In the genomic region with DNA sequence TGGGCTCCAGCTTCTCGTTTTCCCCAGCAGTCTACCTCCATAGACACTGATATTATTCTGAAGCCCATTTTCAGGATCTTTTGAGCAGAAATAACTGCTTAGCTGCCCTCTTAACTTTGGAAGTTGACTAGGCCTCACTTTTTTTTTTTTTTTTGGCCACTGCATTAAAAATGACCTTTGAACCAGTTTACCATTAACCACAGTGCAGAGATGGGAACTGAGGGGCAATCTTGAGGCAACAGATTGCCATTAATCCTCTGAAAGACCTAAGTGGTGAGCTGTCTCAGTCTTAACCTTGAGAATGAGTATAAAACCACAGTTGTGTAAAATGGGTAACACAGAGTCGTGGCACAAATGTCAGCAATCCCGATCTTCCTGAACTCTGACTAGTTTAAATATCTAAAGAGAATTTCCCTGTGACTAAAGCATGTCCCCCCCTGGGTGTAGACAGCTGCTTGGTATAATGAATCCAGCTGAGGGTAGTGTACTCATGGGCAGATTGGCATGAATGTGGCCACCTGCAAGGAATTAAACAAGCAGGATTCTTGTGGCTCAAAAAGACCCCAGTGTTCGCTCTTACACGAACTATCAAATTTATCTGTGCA, we compare ENCODE assay signal across 1 cellular context.
A peak's percentile ranks its signal among the peaks of the same experiment; 100 is the strongest.
TF ChIP-seq lines count a peak whose summit lies in the region.

No MANE protein-coding gene starts in this region.

TF ChIP-seq in HepG2, 621 proteins besides CTCF, POLR2A, EP300 and RAD21 (continued from another document and continues in another):
- TF ChIP-seq EHMT2 (IDR thresholded peaks at IDR 0.05; ENCODE audit: borderline replicate concordance, low read depth, low read length) (0 out of 2 replicates have a peak, but pooled peaks have one; percentile 32), SIX4 (CRISPR knock-in tag; IDR thresholded peaks at IDR 0.05) (no peak), IRF2 (CRISPR knock-in tag; IDR thresholded peaks at IDR 0.05) (no peak), ZNF703 (CRISPR knock-in tag; IDR thresholded peaks at IDR 0.05; ENCODE audit: borderline replicate concordance) (no peak), ZFX (CRISPR knock-in tag; IDR thresholded peaks at IDR 0.05; ENCODE audit: low read depth) (peak; percentile 68), FOXM1 (CRISPR knock-in tag; IDR thresholded peaks at IDR 0.05) (no peak), HNRNPH1 (optimal IDR thresholded peaks at IDR 0.05; ENCODE audit: low read depth, low read length) (no peak), GABPB1 (CRISPR knock-in tag; IDR thresholded peaks at IDR 0.05) (no peak), FOXO1 (CRISPR knock-in tag; IDR thresholded peaks at IDR 0.05) (no peak), NR3C1 (CRISPR knock-in tag; IDR thresholded peaks at IDR 0.05) (no peak), AKAP8 (CRISPR knock-in tag; IDR thresholded peaks at IDR 0.05) (no peak), NPAS2 (CRISPR knock-in tag; IDR thresholded peaks at IDR 0.05; ENCODE audit: borderline replicate concordance) (no peak), ZNF782 (CRISPR knock-in tag; IDR thresholded peaks at IDR 0.05; ENCODE audit: borderline replicate concordance) (no peak), MAZ (IDR thresholded peaks at IDR 0.05; ENCODE audit: borderline replicate concordance, low read depth, low read length) (no peak), MAZ (CRISPR knock-in tag; IDR thresholded peaks at IDR 0.05; ENCODE audit: low read depth) (no peak), BORCS8-MEF2B (CRISPR knock-in tag; IDR thresholded peaks at IDR 0.05) (no peak), NR2F6 (IDR thresholded peaks at IDR 0.05) (no peak), NR2F6 (CRISPR knock-in tag; IDR thresholded peaks at IDR 0.05) (no peak), CBX2 (IDR thresholded peaks at IDR 0.05; ENCODE audit: low read depth, low read length) (no peak), CBX2 (CRISPR knock-in tag; IDR thresholded peaks at IDR 0.05; ENCODE audit: low read depth) (no peak), HNRNPLL (IDR thresholded peaks at IDR 0.05; ENCODE audit: low read depth, low read length, poor library complexity, severe bottlenecking) (no peak), TCF12 (IDR thresholded peaks at IDR 0.05) (no peak), TCF12 (CRISPR knock-in tag; IDR thresholded peaks at IDR 0.05) (no peak), ATF7-NPFF (CRISPR knock-in tag; IDR thresholded peaks at IDR 0.05; ENCODE audit: low read depth) (no peak), ZNF510 (CRISPR knock-in tag; IDR thresholded peaks at IDR 0.05; ENCODE audit: low read depth) (no peak), ZMYM2 (CRISPR knock-in tag; IDR thresholded peaks at IDR 0.05) (no peak), SRF (IDR thresholded peaks at IDR 0.05; ENCODE audit: low read depth, low read length) (no peak), YEATS2 (CRISPR knock-in tag; IDR thresholded peaks at IDR 0.05; ENCODE audit: borderline replicate concordance) (no peak), SMAD9 (CRISPR knock-in tag; IDR thresholded peaks at IDR 0.05) (no peak)
- TF ChIP-seq, protein P1, sequence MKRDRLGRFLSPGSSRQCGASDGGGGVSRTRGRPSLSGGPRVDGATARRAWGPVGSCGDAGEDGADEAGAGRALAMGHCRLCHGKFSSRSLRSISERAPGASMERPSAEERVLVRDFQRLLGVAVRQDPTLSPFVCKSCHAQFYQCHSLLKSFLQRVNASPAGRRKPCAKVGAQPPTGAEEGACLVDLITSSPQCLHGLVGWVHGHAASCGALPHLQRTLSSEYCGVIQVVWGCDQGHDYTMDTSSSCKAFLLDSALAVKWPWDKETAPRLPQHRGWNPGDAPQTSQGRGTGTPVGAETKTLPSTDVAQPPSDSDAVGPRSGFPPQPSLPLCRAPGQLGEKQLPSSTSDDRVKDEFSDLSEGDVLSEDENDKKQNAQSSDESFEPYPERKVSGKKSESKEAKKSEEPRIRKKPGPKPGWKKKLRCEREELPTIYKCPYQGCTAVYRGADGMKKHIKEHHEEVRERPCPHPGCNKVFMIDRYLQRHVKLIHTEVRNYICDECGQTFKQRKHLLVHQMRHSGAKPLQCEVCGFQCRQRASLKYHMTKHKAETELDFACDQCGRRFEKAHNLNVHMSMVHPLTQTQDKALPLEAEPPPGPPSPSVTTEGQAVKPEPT (CRISPR knock-in tag; IDR thresholded peaks at IDR 0.05; ENCODE audit: low read depth), result no peak
- TF ChIP-seq, protein P2, sequence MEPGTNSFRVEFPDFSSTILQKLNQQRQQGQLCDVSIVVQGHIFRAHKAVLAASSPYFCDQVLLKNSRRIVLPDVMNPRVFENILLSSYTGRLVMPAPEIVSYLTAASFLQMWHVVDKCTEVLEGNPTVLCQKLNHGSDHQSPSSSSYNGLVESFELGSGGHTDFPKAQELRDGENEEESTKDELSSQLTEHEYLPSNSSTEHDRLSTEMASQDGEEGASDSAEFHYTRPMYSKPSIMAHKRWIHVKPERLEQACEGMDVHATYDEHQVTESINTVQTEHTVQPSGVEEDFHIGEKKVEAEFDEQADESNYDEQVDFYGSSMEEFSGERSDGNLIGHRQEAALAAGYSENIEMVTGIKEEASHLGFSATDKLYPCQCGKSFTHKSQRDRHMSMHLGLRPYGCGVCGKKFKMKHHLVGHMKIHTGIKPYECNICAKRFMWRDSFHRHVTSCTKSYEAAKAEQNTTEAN (CRISPR knock-in tag; conservative IDR thresholded peaks at IDR 0.05), result no peak
- TF ChIP-seq, protein P3, sequence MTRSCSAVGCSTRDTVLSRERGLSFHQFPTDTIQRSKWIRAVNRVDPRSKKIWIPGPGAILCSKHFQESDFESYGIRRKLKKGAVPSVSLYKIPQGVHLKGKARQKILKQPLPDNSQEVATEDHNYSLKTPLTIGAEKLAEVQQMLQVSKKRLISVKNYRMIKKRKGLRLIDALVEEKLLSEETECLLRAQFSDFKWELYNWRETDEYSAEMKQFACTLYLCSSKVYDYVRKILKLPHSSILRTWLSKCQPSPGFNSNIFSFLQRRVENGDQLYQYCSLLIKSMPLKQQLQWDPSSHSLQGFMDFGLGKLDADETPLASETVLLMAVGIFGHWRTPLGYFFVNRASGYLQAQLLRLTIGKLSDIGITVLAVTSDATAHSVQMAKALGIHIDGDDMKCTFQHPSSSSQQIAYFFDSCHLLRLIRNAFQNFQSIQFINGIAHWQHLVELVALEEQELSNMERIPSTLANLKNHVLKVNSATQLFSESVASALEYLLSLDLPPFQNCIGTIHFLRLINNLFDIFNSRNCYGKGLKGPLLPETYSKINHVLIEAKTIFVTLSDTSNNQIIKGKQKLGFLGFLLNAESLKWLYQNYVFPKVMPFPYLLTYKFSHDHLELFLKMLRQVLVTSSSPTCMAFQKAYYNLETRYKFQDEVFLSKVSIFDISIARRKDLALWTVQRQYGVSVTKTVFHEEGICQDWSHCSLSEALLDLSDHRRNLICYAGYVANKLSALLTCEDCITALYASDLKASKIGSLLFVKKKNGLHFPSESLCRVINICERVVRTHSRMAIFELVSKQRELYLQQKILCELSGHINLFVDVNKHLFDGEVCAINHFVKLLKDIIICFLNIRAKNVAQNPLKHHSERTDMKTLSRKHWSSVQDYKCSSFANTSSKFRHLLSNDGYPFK (CRISPR knock-in tag; IDR thresholded peaks at IDR 0.05; ENCODE audit: borderline replicate concordance), result no peak
- TF ChIP-seq, protein P4, sequence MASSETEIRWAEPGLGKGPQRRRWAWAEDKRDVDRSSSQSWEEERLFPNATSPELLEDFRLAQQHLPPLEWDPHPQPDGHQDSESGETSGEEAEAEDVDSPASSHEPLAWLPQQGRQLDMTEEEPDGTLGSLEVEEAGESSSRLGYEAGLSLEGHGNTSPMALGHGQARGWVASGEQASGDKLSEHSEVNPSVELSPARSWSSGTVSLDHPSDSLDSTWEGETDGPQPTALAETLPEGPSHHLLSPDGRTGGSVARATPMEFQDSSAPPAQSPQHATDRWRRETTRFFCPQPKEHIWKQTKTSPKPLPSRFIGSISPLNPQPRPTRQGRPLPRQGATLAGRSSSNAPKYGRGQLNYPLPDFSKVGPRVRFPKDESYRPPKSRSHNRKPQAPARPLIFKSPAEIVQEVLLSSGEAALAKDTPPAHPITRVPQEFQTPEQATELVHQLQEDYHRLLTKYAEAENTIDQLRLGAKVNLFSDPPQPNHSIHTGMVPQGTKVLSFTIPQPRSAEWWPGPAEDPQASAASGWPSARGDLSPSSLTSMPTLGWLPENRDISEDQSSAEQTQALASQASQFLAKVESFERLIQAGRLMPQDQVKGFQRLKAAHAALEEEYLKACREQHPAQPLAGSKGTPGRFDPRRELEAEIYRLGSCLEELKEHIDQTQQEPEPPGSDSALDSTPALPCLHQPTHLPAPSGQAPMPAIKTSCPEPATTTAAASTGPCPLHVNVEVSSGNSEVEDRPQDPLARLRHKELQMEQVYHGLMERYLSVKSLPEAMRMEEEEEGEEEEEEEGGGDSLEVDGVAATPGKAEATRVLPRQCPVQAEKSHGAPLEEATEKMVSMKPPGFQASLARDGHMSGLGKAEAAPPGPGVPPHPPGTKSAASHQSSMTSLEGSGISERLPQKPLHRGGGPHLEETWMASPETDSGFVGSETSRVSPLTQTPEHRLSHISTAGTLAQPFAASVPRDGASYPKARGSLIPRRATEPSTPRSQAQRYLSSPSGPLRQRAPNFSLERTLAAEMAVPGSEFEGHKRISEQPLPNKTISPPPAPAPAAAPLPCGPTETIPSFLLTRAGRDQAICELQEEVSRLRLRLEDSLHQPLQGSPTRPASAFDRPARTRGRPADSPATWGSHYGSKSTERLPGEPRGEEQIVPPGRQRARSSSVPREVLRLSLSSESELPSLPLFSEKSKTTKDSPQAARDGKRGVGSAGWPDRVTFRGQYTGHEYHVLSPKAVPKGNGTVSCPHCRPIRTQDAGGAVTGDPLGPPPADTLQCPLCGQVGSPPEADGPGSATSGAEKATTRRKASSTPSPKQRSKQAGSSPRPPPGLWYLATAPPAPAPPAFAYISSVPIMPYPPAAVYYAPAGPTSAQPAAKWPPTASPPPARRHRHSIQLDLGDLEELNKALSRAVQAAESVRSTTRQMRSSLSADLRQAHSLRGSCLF (CRISPR knock-in tag; IDR thresholded peaks at IDR 0.05; ENCODE audit: borderline replicate concordance), result no peak
- TF ChIP-seq, protein P5, sequence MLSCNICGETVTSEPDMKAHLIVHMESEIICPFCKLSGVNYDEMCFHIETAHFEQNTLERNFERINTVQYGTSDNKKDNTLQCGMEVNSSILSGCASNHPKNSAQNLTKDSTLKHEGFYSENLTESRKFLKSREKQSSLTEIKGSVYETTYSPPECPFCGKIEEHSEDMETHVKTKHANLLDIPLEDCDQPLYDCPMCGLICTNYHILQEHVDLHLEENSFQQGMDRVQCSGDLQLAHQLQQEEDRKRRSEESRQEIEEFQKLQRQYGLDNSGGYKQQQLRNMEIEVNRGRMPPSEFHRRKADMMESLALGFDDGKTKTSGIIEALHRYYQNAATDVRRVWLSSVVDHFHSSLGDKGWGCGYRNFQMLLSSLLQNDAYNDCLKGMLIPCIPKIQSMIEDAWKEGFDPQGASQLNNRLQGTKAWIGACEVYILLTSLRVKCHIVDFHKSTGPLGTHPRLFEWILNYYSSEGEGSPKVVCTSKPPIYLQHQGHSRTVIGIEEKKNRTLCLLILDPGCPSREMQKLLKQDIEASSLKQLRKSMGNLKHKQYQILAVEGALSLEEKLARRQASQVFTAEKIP (CRISPR knock-in tag; IDR thresholded peaks at IDR 0.05; ENCODE audit: borderline replicate concordance), result no peak
- TF ChIP-seq, protein P6, sequence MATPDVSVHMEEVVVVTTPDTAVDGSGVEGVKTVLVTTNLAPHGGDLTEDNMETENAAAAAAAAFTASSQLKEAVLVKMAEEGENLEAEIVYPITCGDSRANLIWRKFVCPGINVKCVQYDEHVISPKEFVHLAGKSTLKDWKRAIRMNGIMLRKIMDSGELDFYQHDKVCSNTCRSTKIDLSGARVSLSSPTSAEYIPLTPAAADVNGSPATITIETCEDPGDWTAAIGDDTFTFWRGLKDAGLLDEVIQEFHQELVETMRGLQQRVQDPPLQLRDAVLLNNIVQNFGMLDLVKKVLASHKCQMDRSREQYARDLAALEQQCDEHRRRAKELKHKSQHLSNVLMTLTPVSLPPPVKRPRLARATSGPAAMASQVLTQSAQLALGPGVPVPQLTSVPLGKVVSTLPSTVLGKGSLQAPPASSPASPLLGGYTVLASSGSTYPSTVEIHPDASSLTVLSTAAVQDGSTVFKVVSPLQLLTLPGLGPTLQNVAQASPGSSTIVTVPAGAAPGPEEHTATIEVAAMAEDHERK (CRISPR knock-in tag; IDR thresholded peaks at IDR 0.05; ENCODE audit: low read depth), result no peak
- TF ChIP-seq, protein P7, sequence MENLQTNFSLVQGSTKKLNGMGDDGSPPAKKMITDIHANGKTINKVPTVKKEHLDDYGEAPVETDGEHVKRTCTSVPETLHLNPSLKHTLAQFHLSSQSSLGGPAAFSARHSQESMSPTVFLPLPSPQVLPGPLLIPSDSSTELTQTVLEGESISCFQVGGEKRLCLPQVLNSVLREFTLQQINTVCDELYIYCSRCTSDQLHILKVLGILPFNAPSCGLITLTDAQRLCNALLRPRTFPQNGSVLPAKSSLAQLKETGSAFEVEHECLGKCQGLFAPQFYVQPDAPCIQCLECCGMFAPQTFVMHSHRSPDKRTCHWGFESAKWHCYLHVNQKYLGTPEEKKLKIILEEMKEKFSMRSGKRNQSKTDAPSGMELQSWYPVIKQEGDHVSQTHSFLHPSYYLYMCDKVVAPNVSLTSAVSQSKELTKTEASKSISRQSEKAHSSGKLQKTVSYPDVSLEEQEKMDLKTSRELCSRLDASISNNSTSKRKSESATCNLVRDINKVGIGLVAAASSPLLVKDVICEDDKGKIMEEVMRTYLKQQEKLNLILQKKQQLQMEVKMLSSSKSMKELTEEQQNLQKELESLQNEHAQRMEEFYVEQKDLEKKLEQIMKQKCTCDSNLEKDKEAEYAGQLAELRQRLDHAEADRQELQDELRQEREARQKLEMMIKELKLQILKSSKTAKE (CRISPR knock-in tag; IDR thresholded peaks at IDR 0.05; ENCODE audit: borderline replicate concordance), result no peak
- TF ChIP-seq, protein P8, sequence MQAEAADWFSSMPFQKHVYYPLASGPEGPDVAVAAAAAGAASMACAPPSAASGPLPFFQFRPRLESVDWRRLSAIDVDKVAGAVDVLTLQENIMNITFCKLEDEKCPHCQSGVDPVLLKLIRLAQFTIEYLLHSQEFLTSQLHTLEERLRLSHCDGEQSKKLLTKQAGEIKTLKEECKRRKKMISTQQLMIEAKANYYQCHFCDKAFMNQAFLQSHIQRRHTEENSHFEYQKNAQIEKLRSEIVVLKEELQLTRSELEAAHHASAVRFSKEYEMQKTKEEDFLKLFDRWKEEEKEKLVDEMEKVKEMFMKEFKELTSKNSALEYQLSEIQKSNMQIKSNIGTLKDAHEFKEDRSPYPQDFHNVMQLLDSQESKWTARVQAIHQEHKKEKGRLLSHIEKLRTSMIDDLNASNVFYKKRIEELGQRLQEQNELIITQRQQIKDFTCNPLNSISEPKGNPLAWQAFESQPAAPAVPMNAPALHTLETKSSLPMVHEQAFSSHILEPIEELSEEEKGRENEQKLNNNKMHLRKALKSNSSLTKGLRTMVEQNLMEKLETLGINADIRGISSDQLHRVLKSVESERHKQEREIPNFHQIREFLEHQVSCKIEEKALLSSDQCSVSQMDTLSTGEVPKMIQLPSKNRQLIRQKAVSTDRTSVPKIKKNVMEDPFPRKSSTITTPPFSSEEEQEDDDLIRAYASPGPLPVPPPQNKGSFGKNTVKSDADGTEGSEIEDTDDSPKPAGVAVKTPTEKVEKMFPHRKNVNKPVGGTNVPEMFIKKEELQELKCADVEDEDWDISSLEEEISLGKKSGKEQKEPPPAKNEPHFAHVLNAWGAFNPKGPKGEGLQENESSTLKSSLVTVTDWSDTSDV (CRISPR knock-in tag; IDR thresholded peaks at IDR 0.05), result no peak
